ENCODE assay signal across 8 cellular contexts in genomic region chr3:50167069-50167781, GRCh38. TPM values are rescaled to one million over a fixed set of nuclear protein-coding genes. Genes with fewer than 3 reads are reported as not detected.
DNase-seq lines count a peak whose midpoint lies in the region; ATAC-seq and TF ChIP-seq lines count a peak whose summit lies in the region.
"Had no signal": no experiment of that assay in that cellular context is flagged by ENCODE, and none has a peak within 500 bp of the region (broad histone marks: within the 10 kb centered on the region; RNA-seq: fewer than 3 reads in every experiment).

No MANE protein-coding gene starts in this region.

- TF ChIP-seq CTCF in lower lobe of right lung (IDR thresholded peaks at IDR 0.05), result no peak
- no peak for TF ChIP-seq CTCF in GM13977 (IDR thresholded peaks at IDR 0.05; ENCODE audit: extremely low read depth, insufficient read depth, missing control alignments)

- H3K27ac ChIP-seq in HUES48 (ENCODE audit: low read depth, low read length) (peak overlapping the region; percentile 45), lower lobe of right lung (peak overlapping the region; percentile 76), temporal lobe (ENCODE audit: low read depth, low read length) (peak overlapping the region; percentile 17)

- H3K36me3 ChIP-seq in HUES48 (ENCODE audit: control insufficient read depth, insufficient read depth, low read length) (peaks cover 15% of the 10 kb centered on the region; the same call in 1 of the 2 replicates), lower lobe of right lung (no peaks in the 10 kb centered on the region)
- H3K36me3 ChIP-seq: adrenal gland had no signal

- H3K4me1 ChIP-seq in HUES48 (ENCODE audit: control insufficient read depth, insufficient read depth, low read length) (peaks cover 31% of the 10 kb centered on the region), lower lobe of right lung (peaks cover 95% of the 10 kb centered on the region)

- no peaks in the 10 kb centered on the region for H3K27me3 ChIP-seq in HUES48 (ENCODE audit: control insufficient read depth, insufficient read depth, low read length)
- H3K27me3 ChIP-seq in lower lobe of right lung (ENCODE audit: low read depth), result no peaks in the 10 kb centered on the region
- H3K27me3 ChIP-seq: adrenal gland had no signal

- DNase-seq in astrocyte of the hippocampus (ENCODE audit: low read depth, low spot score) (peak; percentile 48), lower lobe of right lung (no peak), GM13977 (ENCODE audit: low spot score) (no peak), H4 (ENCODE audit: low spot score) (no peak)
- DNase-seq: adrenal gland had no signal

- no peak overlapping the region for H3K4me3 ChIP-seq in HUES48 (ENCODE audit: low read depth, low read length)
- H3K4me3 ChIP-seq in lower lobe of right lung, result no peak overlapping the region
- H3K4me3 ChIP-seq: adrenal gland had no signal

- intact Hi-C loops in lower lobe of right lung (cut with DNase I), result no loop called here

- in situ Hi-C loops in GM13977 (cut with MboI; ENCODE audit: low pct_unique_long_range_greater_than_20kb, low sequenced_read_pairs, unreplicated experiment), result no loop called here

- H3K9ac ChIP-seq in HUES48 (ENCODE audit: low read depth, low read length), result no peak overlapping the region

- H3K9me3 ChIP-seq in HUES48 (ENCODE audit: control insufficient read depth, insufficient read depth, low read length) (no peaks in the 10 kb centered on the region), lower lobe of right lung (no peaks in the 10 kb centered on the region)
- H3K9me3 ChIP-seq: adrenal gland had no signal

- no peak for ATAC-seq in lower lobe of right lung
- ATAC-seq in GM18517 (IDR thresholded peaks at IDR 0.05; ENCODE audit: unreplicated experiment), result no peak

RNA-seq across cellular contexts. Expression of gene SEMA3F, which starts 12.1 kb away (rescaled TPM):
- total RNA-seq in lower lobe of right lung (44.7 TPM), temporal lobe (8.9 TPM)
- total RNA-seq in H4 (2014; rRNA removed; shearing (Covaris generic)), result 0.33 and 3.8 TPM in 2 replicates

RNA-seq across cellular contexts. Expression of gene GNAT1, which starts 24.2 kb away (rescaled TPM):
- total RNA-seq in lower lobe of right lung, result not detected
- total RNA-seq in temporal lobe, result not detected
- not detected in 2 replicates for total RNA-seq in H4 (2014; rRNA removed; shearing (Covaris generic))
- total RNA-seq: adrenal gland had no signal

RNA-seq across cellular contexts. Expression of gene SLC38A3, which starts 37.8 kb away (rescaled TPM):
- total RNA-seq in lower lobe of right lung (not detected), temporal lobe (5.4 TPM)
- not detected in 2 replicates for total RNA-seq in H4 (2014; rRNA removed; shearing (Covaris generic))

Comparison
In these comparisons a context has a peak if more than half of its experiments do, and no peak if none do; other contexts are left out.
1. H3K27ac ChIP-seq: peak in every context shown above with its lines; median percentile 76 in lower lobe of right lung; 45 in HUES48; 17 in temporal lobe.